Comparison of ENCODE assay signal across 10 cellular contexts in genomic region chr12:53253298-53253697, GRCh38. TPM values are rescaled to one million over a fixed set of nuclear protein-coding genes. Genes with fewer than 3 reads are reported as not detected.
A peak's percentile ranks its signal among the peaks of the same experiment; 100 is the strongest.
DNase-seq lines count a peak whose midpoint lies in the region; ATAC-seq and TF ChIP-seq lines count a peak whose summit lies in the region.
"Had no signal": no experiment of that assay in that cellular context is flagged by ENCODE, and none has a peak within 500 bp of the region (broad histone marks: within the 10 kb centered on the region; RNA-seq: fewer than 3 reads in every experiment).

No MANE protein-coding gene starts in this region.

- H2AK5ac ChIP-seq in neuronal stem cell (ENCODE audit: low read depth, low read length) = no peak overlapping the region

- H3K4me1 ChIP-seq in CD4-positive, CD25-positive, alpha-beta regulatory T cell (ENCODE audit: control insufficient read depth, insufficient read depth, low read length, poor library complexity, severe bottlenecking) = peaks cover 40% of the 10 kb centered on the region
- peaks cover 4% of the 10 kb centered on the region for H3K4me1 ChIP-seq in colonic mucosa
- peaks cover 12% of the 10 kb centered on the region in 2 donors for H3K4me1 ChIP-seq in neuronal stem cell (ENCODE audit: control insufficient read depth in 2 of 2, insufficient read depth in 1 of 2, low read depth in 1 of 2, low read length in 2 of 2)

- intact Hi-C loops in colonic mucosa (cut with DNase I) = no loop called here

- no peak overlapping the region for H4K8ac ChIP-seq in neuronal stem cell (ENCODE audit: low read depth, low read length)

- H3K27me3 ChIP-seq in CD4-positive, CD25-positive, alpha-beta regulatory T cell (ENCODE audit: control insufficient read depth, insufficient read depth, low read length) = no peaks in the 10 kb centered on the region
- no peaks in the 10 kb centered on the region for H3K27me3 ChIP-seq in colonic mucosa
- peaks cover 0 to 2% (median 0%) of the 10 kb centered on the region in 3 experiments for H3K27me3 ChIP-seq in neuronal stem cell (ENCODE audit: control insufficient read depth in 3 of 3, insufficient read depth in 3 of 3, low read depth in 1 of 3, low read length in 3 of 3)
- H3K27me3 ChIP-seq: cardiac muscle cell had no signal

- no peaks in the 10 kb centered on the region for H3K9me3 ChIP-seq in CD4-positive, CD25-positive, alpha-beta regulatory T cell (ENCODE audit: control insufficient read depth in 2 of 2, low read length in 2 of 2)
- H3K9me3 ChIP-seq in colonic mucosa (no peaks in the 10 kb centered on the region), neuronal stem cell (replicated peaks in 1 of 2; ENCODE audit: control insufficient read depth in 2 of 2, insufficient read depth in 1 of 2, low read depth in 1 of 2, low read length in 2 of 2) (no peaks in the 10 kb centered on the region)

- H3K23ac ChIP-seq in neuronal stem cell (ENCODE audit: low read depth, low read length, poor library complexity) = peak overlapping the region; percentile 97

- no CpG with 5 or more reads among the region's 13 CpGs for WGBS in neuronal stem cell (ENCODE audit: extremely low coverage in 2 of 2, insufficient read length in 2 of 2, insufficient replicate concordance in 1 of 2), 2 donors

- H3K14ac ChIP-seq in neuronal stem cell (ENCODE audit: low read length) = no peak overlapping the region

- H3K27ac Mint-ChIP-seq in CD4-positive, CD25-positive, alpha-beta regulatory T cell = peak overlapping the region; percentile 69 to 97 (median 95)

- peaks cover 4% of the 10 kb centered on the region for H3K27me3 Mint-ChIP-seq in CD4-positive, CD25-positive, alpha-beta regulatory T cell

- peak overlapping the region; percentile 85 to 98 for H3K9ac ChIP-seq in colonic mucosa (ENCODE audit: low read depth in 2 of 2, low read length in 2 of 2)
- H3K9ac ChIP-seq in neuronal stem cell (ENCODE audit: low read depth, low read length, poor library complexity) = no peak overlapping the region

- peaks cover 11% of the 10 kb centered on the region for H3K36me3 ChIP-seq in CD4-positive, CD25-positive, alpha-beta regulatory T cell (ENCODE audit: control insufficient read depth, insufficient read depth, low read length)
- H3K36me3 ChIP-seq in colonic mucosa (no peaks in the 10 kb centered on the region), neuronal stem cell (replicated peaks in 1 of 2; ENCODE audit: control insufficient read depth in 2 of 2, insufficient read depth in 2 of 2, low read length in 2 of 2) (peaks cover 8 to 9% of the 10 kb centered on the region in 2 donors)
- H3K36me3 ChIP-seq: cardiac muscle cell had no signal

- H3K4me2 ChIP-seq in neuronal stem cell (ENCODE audit: insufficient read depth, low read length, poor library complexity, severe bottlenecking) = no peak overlapping the region

- H3K18ac ChIP-seq in neuronal stem cell (ENCODE audit: low read length) = peak overlapping the region; percentile 4

- H4K91ac ChIP-seq in neuronal stem cell (ENCODE audit: low read depth, low read length, poor library complexity) = no peak overlapping the region

- in situ Hi-C loops in KBM-7 (cut with MboI; ENCODE audit: low pct_unique_long_range_greater_than_20kb, low sequenced_read_pairs) = no loop called here

- no peak for ATAC-seq in CD4-positive, CD25-positive, alpha-beta regulatory T cell (ENCODE audit: low read depth in 2 of 2)
- no peak for ATAC-seq in GM18519 (IDR thresholded peaks at IDR 0.05; ENCODE audit: low FRiP score, unreplicated experiment)

- H3K4me3 Mint-ChIP-seq in CD4-positive, CD25-positive, alpha-beta regulatory T cell = peak overlapping the region; percentile 97 to 100 (median 98)

- H2AFZ ChIP-seq in neuronal stem cell (ENCODE audit: low read length) = no peak overlapping the region

- peaks cover 7% of the 10 kb centered on the region for H3K79me1 ChIP-seq in neuronal stem cell (ENCODE audit: low read depth, low read length)

- H2BK15ac ChIP-seq in neuronal stem cell (ENCODE audit: low read length) = no peak overlapping the region

- H3K9me3 Mint-ChIP-seq in CD4-positive, CD25-positive, alpha-beta regulatory T cell = no peaks in the 10 kb centered on the region

- DNase-seq in CD4-positive, CD25-positive, alpha-beta regulatory T cell = no peak
- no peak for DNase-seq in LNCaP clone FGC (ENCODE audit: low read depth)
- DNase-seq in colonic mucosa = no peak
- no peak for DNase-seq in neuronal stem cell (ENCODE audit: low spot score)
- DNase-seq in KBM-7 = no peak
- DNase-seq in SIG-M5 (lab: John Stamatoyannopoulos, UW) = no peak
- no peak for DNase-seq in ureter (ENCODE audit: low spot score)
- DNase-seq: stimulated activated CD4-positive, alpha-beta T cell treated with anti-CD3 and anti-CD28 coated beads, Interleukin-4, amount 100 ng/mL, for 24 hours had no signal

- H3K4me3 ChIP-seq in CD4-positive, CD25-positive, alpha-beta regulatory T cell (ENCODE audit: low read depth, low read length) = peak overlapping the region; percentile 81
- H3K4me3 ChIP-seq in LNCaP clone FGC (ENCODE audit: low read depth, low read length) = peak overlapping the region; percentile 63
- no peak overlapping the region for H3K4me3 ChIP-seq in colonic mucosa
- peak overlapping the region; percentile 41 to 77 for H3K4me3 ChIP-seq in neuronal stem cell (ENCODE audit: low read length in 2 of 2)

- no peak overlapping the region for H2BK5ac ChIP-seq in neuronal stem cell (ENCODE audit: low read length)

- H3K4me1 Mint-ChIP-seq in CD4-positive, CD25-positive, alpha-beta regulatory T cell = peaks cover 0 to 51% (median 31%) of the 10 kb centered on the region in 4 donors

- no peaks in the 10 kb centered on the region for H3K36me3 Mint-ChIP-seq in CD4-positive, CD25-positive, alpha-beta regulatory T cell

- no peak overlapping the region for H2BK12ac ChIP-seq in neuronal stem cell (ENCODE audit: low read length)

- peak overlapping the region; percentile 83 for H3K27ac ChIP-seq in CD4-positive, CD25-positive, alpha-beta regulatory T cell (ENCODE audit: insufficient read depth, low read length, poor library complexity, severe bottlenecking)
- H3K27ac ChIP-seq in colonic mucosa (no peak overlapping the region), neuronal stem cell (replicated peaks; ENCODE audit: low read length) (no peak overlapping the region)

- H2BK120ac ChIP-seq in neuronal stem cell (ENCODE audit: low read depth, low read length) = no peak overlapping the region

- TF ChIP-seq CTCF in LNCaP clone FGC (IDR thresholded peaks at IDR 0.05; ENCODE audit: control insufficient read depth, extremely low read depth, insufficient read depth) (no peak), colonic mucosa (IDR thresholded peaks at IDR 0.05) (no peak)

- no peak overlapping the region for H3K4ac ChIP-seq in neuronal stem cell (ENCODE audit: low read length)

RNA-seq across cellular contexts. Expression of gene ESPL1, which starts 14.8 kb away (rescaled TPM):
- total RNA-seq in CD4-positive, CD25-positive, alpha-beta regulatory T cell = 2.7 TPM
- under 1 TPM in 3 of 4 donors, not detected in 1; 0.05 to 0.24 (median 0.11) TPM for polyA plus RNA-seq in CD4-positive, CD25-positive, alpha-beta regulatory T cell
- 10 to 100 TPM in 1 of 2 donors, 1 to 10 TPM in 1; 9.6 to 34.6 TPM for total RNA-seq in colonic mucosa
- polyA plus RNA-seq in neuronal stem cell (2013, experiment 1 of 2) = 14.2 TPM
- polyA plus RNA-seq in neuronal stem cell (2013, experiment 2 of 2) = 14.1 TPM
- total RNA-seq in ureter = 2.3 TPM

RNA-seq across cellular contexts. Expression of gene RARG, which starts 21.3 kb away (rescaled TPM):
- total RNA-seq in CD4-positive, CD25-positive, alpha-beta regulatory T cell = 16.8 TPM
- 1 to 10 TPM; 1.5 to 5.1 (median 2.4) TPM for polyA plus RNA-seq in CD4-positive, CD25-positive, alpha-beta regulatory T cell
- total RNA-seq in colonic mucosa = 10 to 100 TPM; 11.4 to 21.5 TPM
- 11.1 TPM for polyA plus RNA-seq in neuronal stem cell (2013, experiment 1 of 2)
- 10.9 TPM for polyA plus RNA-seq in neuronal stem cell (2013, experiment 2 of 2)
- 101 TPM for total RNA-seq in ureter

RNA-seq across cellular contexts. Expression of gene PFDN5, which starts 42.0 kb away (rescaled TPM):
- 506 TPM for total RNA-seq in CD4-positive, CD25-positive, alpha-beta regulatory T cell
- 1,000 to 10,000 TPM; 1,352 to 1,800 (median 1,601) TPM for polyA plus RNA-seq in CD4-positive, CD25-positive, alpha-beta regulatory T cell
- total RNA-seq in colonic mucosa = 100 to 1,000 TPM; 247 to 305 TPM
- polyA plus RNA-seq in neuronal stem cell (2013, experiment 1 of 2) = 482 TPM
- 474 TPM for polyA plus RNA-seq in neuronal stem cell (2013, experiment 2 of 2)
- total RNA-seq in ureter = 468 TPM

RNA-seq across cellular contexts. Expression of gene MYG1, which starts 46.2 kb away (rescaled TPM):
- total RNA-seq in CD4-positive, CD25-positive, alpha-beta regulatory T cell = 33.9 TPM
- polyA plus RNA-seq in CD4-positive, CD25-positive, alpha-beta regulatory T cell = 10 to 100 TPM; 85.0 to 98.1 (median 94.4) TPM
- 10 to 100 TPM; 37.4 to 60.6 TPM for total RNA-seq in colonic mucosa
- polyA plus RNA-seq in neuronal stem cell (2013, experiment 1 of 2) = 74.0 TPM
- polyA plus RNA-seq in neuronal stem cell (2013, experiment 2 of 2) = 71.1 TPM
- total RNA-seq in ureter = 50.0 TPM

RNA-seq across cellular contexts. Expression of gene ITGB7, which starts 46.2 kb away (rescaled TPM):
- total RNA-seq in CD4-positive, CD25-positive, alpha-beta regulatory T cell = 297 TPM
- polyA plus RNA-seq in CD4-positive, CD25-positive, alpha-beta regulatory T cell = 100 to 1,000 TPM; 279 to 382 (median 330) TPM
- total RNA-seq in colonic mucosa (1 to 10 TPM; 5.3 to 8.8 TPM), ureter (15.8 TPM)
- polyA plus RNA-seq in neuronal stem cell (2013, experiment 1 of 2) = 0.07 TPM
- 0.03 TPM for polyA plus RNA-seq in neuronal stem cell (2013, experiment 2 of 2)
